In genomic region chr2:126656311-126657145, GRCh38 we compare ENCODE assay signal across 8 cellular contexts. TPM values are rescaled to one million over a fixed set of nuclear protein-coding genes. Genes with fewer than 3 reads are reported as not detected.
DNase-seq lines count a peak whose midpoint lies in the region; ATAC-seq, FAIRE-seq and TF ChIP-seq lines count a peak whose summit lies in the region.

No MANE protein-coding gene starts in this region.

- no peaks in the 10 kb centered on the region for H4K20me1 ChIP-seq in endothelial cell of umbilical vein (replicated peaks; ENCODE audit: control insufficient read depth, extremely low read depth, insufficient read depth, low read length)

- H3K36me3 ChIP-seq in endothelial cell of umbilical vein (ENCODE audit: control insufficient read depth in 2 of 2, extremely low read depth in 1 of 2, insufficient read depth in 2 of 2, low read length in 2 of 2): no peaks in the 10 kb centered on the region

- no peaks in the 10 kb centered on the region for H3K79me2 ChIP-seq in endothelial cell of umbilical vein (ENCODE audit: control insufficient read depth, insufficient read depth, low read length)

- H3K27me3 ChIP-seq in endothelial cell of umbilical vein (ENCODE audit: control insufficient read depth in 2 of 2, insufficient read depth in 2 of 2, low read length in 2 of 2): no peaks in the 10 kb centered on the region

- H3K27ac ChIP-seq in endothelial cell of umbilical vein (ENCODE audit: insufficient read depth, low read depth, low read length): peak overlapping the region; percentile 23

- H3K9ac ChIP-seq in endothelial cell of umbilical vein (replicated peaks; ENCODE audit: extremely low read depth, insufficient read depth, low read length): peak overlapping the region; percentile 12

- no peaks in the 10 kb centered on the region for H3K9me3 ChIP-seq in endothelial cell of umbilical vein (replicated peaks; ENCODE audit: control insufficient read depth, insufficient read depth, low read length)

- no peak for TF ChIP-seq POLR2A in endothelial cell of umbilical vein (IDR thresholded peaks at IDR 0.05; ENCODE audit: low read depth, low read length)

- peak overlapping the region; percentile 85 for H3K4me3 Mint-ChIP-seq in activated CD4-positive, alpha-beta memory T cell treated with anti-CD3 and anti-CD28 coated beads, Interleukin-2, amount 10 ng/mL, durations not matched to agents 7 days and 5 days
- H3K4me3 Mint-ChIP-seq in type B pancreatic cell: peak overlapping the region; percentile 90

- H3K4me3 ChIP-seq in endothelial cell of umbilical vein (replicated peaks in 1 of 3; ENCODE audit: insufficient read depth in 1 of 3, low read depth in 1 of 3, low read length in 3 of 3): peak overlapping the region in 2 of 3 experiments; percentile 19 to 29

- TF ChIP-seq CTCF in endothelial cell of umbilical vein (IDR thresholded peaks at IDR 0.05; ENCODE audit: extremely low read depth in 1 of 2, insufficient read depth in 1 of 2, low read depth in 1 of 2, low read length in 2 of 2) (no peak), type B pancreatic cell (conservative IDR thresholded peaks at IDR 0.05) (no peak)

- peak overlapping the region; percentile 27 for H3K4me2 ChIP-seq in endothelial cell of umbilical vein (ENCODE audit: insufficient read depth, low read length)

- H3K9me1 ChIP-seq in endothelial cell of umbilical vein (replicated peaks; ENCODE audit: control insufficient read depth, extremely low read depth, insufficient read depth, low read length): no peaks in the 10 kb centered on the region

- no peak for FAIRE-seq in endothelial cell of umbilical vein (lab: Jason Lieb, UNC)

- peak overlapping the region; percentile 93 for H3K27ac Mint-ChIP-seq in activated CD4-positive, alpha-beta memory T cell treated with anti-CD3 and anti-CD28 coated beads, Interleukin-2, amount 10 ng/mL, durations not matched to agents 7 days and 5 days
- peak overlapping the region; percentile 79 for H3K27ac Mint-ChIP-seq in type B pancreatic cell

- CTCF ChIA-PET in activated CD4-positive, alpha-beta memory T cell treated with anti-CD3 and anti-CD28 coated beads, Interleukin-2, amount 10 ng/mL, durations not matched to agents 7 days and 5 days (lab: Charles Lee): interaction anchor here (3.4 kb wide), 1 partner anchor 120 kb away, joined by 17 read pairs; no protein-coding TSS in a partner anchor
- CTCF ChIA-PET in endothelial cell of umbilical vein (lab: Charles Lee): interaction anchor here (1.2 kb wide), 1 partner anchor 120 kb away, joined by 4 read pairs; no protein-coding TSS in a partner anchor

- ATAC-seq in GM19438 (IDR thresholded peaks at IDR 0.05; ENCODE audit: low read depth, unreplicated experiment) (peak; percentile 23), HG03457 (IDR thresholded peaks at IDR 0.05; ENCODE audit: unreplicated experiment) (peak; percentile 14)

- no peaks in the 10 kb centered on the region for H3K27me3 Mint-ChIP-seq in activated CD4-positive, alpha-beta memory T cell treated with anti-CD3 and anti-CD28 coated beads, Interleukin-2, amount 10 ng/mL, durations not matched to agents 7 days and 5 days
- H3K27me3 Mint-ChIP-seq in type B pancreatic cell: peaks cover 9% of the 10 kb centered on the region

- intact Hi-C loops in endothelial cell of umbilical vein (cut with micrococcal nuclease): loop anchor here (5.0 kb wide), 2 partner anchors 121 to 406 kb away; no protein-coding TSS in a partner anchor

- POLR2A ChIA-PET in activated CD4-positive, alpha-beta memory T cell treated with anti-CD3 and anti-CD28 coated beads, Interleukin-2, amount 10 ng/mL, durations not matched to agents 7 days and 5 days (lab: Charles Lee): interaction anchor here (0.9 to 2.7 kb wide), 8 partner anchors 13 to 425 kb away, joined by 3 to 12 read pairs (median 4); no protein-coding TSS in a partner anchor
- POLR2A ChIA-PET in endothelial cell of umbilical vein (lab: Charles Lee): no interaction called here

- H3K4me1 Mint-ChIP-seq in activated CD4-positive, alpha-beta memory T cell treated with anti-CD3 and anti-CD28 coated beads, Interleukin-2, amount 10 ng/mL, durations not matched to agents 7 days and 5 days: peaks cover 48% of the 10 kb centered on the region
- H3K4me1 Mint-ChIP-seq in type B pancreatic cell (ENCODE audit: unreplicated experiment): peaks cover 46% of the 10 kb centered on the region

- H3K36me3 Mint-ChIP-seq in activated CD4-positive, alpha-beta memory T cell treated with anti-CD3 and anti-CD28 coated beads, Interleukin-2, amount 10 ng/mL, durations not matched to agents 7 days and 5 days (ENCODE audit: low read depth): peaks cover 33% of the 10 kb centered on the region
- H3K36me3 Mint-ChIP-seq in type B pancreatic cell: peaks cover 4% of the 10 kb centered on the region

- H2AFZ ChIP-seq in endothelial cell of umbilical vein (ENCODE audit: low read depth, low read length): no peak overlapping the region

- dilution Hi-C loops in endothelial cell of umbilical vein (cut with MboI; ENCODE audit: extremely low pct_ligation_motif_present, low sequenced_read_pairs): no loop called here

- H3K9me3 Mint-ChIP-seq in activated CD4-positive, alpha-beta memory T cell treated with anti-CD3 and anti-CD28 coated beads, Interleukin-2, amount 10 ng/mL, durations not matched to agents 7 days and 5 days: no peaks in the 10 kb centered on the region
- H3K9me3 Mint-ChIP-seq in type B pancreatic cell: no peaks in the 10 kb centered on the region

- peaks cover 28% of the 10 kb centered on the region for H3K4me1 ChIP-seq in endothelial cell of umbilical vein (ENCODE audit: control insufficient read depth, extremely low read depth, insufficient read depth, low read length)

- BruUV-seq in endothelial cell of umbilical vein (replicated peaks; lab: Mats Ljungman, UMichigan): no TSS peak

- DNase-seq in AG08396 (ENCODE audit: low spot score) (peak; percentile 73), endothelial cell of umbilical vein (ENCODE audit: low read depth, low spot score) (no peak), myocyte (ENCODE audit: low read depth) (peak; percentile 58), type B pancreatic cell (ENCODE audit: extremely low spot score, unreplicated experiment) (no peak), OCI-M2 (lab: John Stamatoyannopoulos, UW; ENCODE audit: unreplicated experiment) (no peak)
- DNase-seq in activated CD4-positive, alpha-beta memory T cell treated with anti-CD3 and anti-CD28 coated beads, Interleukin-2, amount 10 ng/mL, durations not matched to agents 7 days and 5 days: peak; percentile 55

TF ChIP-seq in endothelial cell of umbilical vein, 7 proteins besides CTCF, POLR2A, EP300 and RAD21:
- no peak for TF ChIP-seq JUN (IDR thresholded peaks at IDR 0.05; ENCODE audit: borderline replicate concordance, insufficient read depth, insufficient read length, low read depth)
- no peak for TF ChIP-seq EZH2 (IDR thresholded peaks at IDR 0.05; ENCODE audit: borderline replicate concordance, low read depth, low read length, severe bottlenecking)
- no peak for TF ChIP-seq FOS (IDR thresholded peaks at IDR 0.05; ENCODE audit: borderline replicate concordance, insufficient read depth, low read length)
- no peak for TF ChIP-seq MAX (IDR thresholded peaks at IDR 0.05; ENCODE audit: insufficient read depth, insufficient read length)
- TF ChIP-seq GATA2 (IDR thresholded peaks at IDR 0.05; ENCODE audit: insufficient read depth, insufficient read length, low read depth, low read length): no peak
- TF ChIP-seq POLR2AphosphoS5 (IDR thresholded peaks at IDR 0.05; ENCODE audit: insufficient read depth, low read depth, low read length): no peak
- no peak for TF ChIP-seq MYC (IDR thresholded peaks at IDR 0.05; ENCODE audit: low read depth, low read length)
TF ChIP-seq in endothelial cell of umbilical vein: peak in this region for 0.

RNA-seq across cellular contexts. Expression of gene GYPC, which starts 0.6 kb away (rescaled TPM):
- 100 to 1,000 TPM; 133 TPM for total RNA-seq in activated CD4-positive, alpha-beta memory T cell treated with anti-CD3 and anti-CD28 coated beads, Interleukin-2, amount 10 ng/mL, durations not matched to agents 7 days and 5 days
- total RNA-seq in endothelial cell of umbilical vein: 7.5 and 13.3 TPM in 2 replicates
- 3.5 and 4.3 TPM in 2 replicates for polyA plus RNA-seq in endothelial cell of umbilical vein
- polyA plus RNA-seq in endothelial cell of umbilical vein (2011; cell fraction: cytosol; rRNA removed): 4.6 and 5.8 TPM in 2 replicates
- polyA plus RNA-seq in endothelial cell of umbilical vein (2011; cell fraction: nucleus; rRNA removed): 1.8 and 2.2 TPM in 2 replicates
- polyA plus RNA-seq in endothelial cell of umbilical vein (2012): 0.67 and 2.2 TPM in 2 replicates
- polyA minus RNA-seq in endothelial cell of umbilical vein: 5.9 and 15.3 TPM in 2 replicates
- polyA minus RNA-seq in endothelial cell of umbilical vein (2011; cell fraction: cytosol; rRNA and poly(A)+ RNA removed): not detected
- polyA minus RNA-seq in endothelial cell of umbilical vein (2011; cell fraction: nucleus; rRNA and poly(A)+ RNA removed): 0.67 TPM in 1 of 2 replicates, not detected in the other
- total RNA-seq in myocyte: 13.7 and 14.4 TPM in 2 replicates
- polyA plus RNA-seq in myocyte (2012): 50.7 TPM
- 13.3 and 45.5 TPM in 2 replicates for total RNA-seq in type B pancreatic cell (ENCODE audit: low replicate concordance)

Comparison
In these comparisons a context has a peak if more than half of its experiments do, and no peak if none do; other contexts are left out.
1. DNase-seq: peak in AG08396 (single experiment), activated CD4-positive, alpha-beta memory T cell treated with anti-CD3 and anti-CD28 coated beads, Interleukin-2, amount 10 ng/mL, durations not matched to agents 7 days and 5 days (single experiment) and myocyte (single experiment); none in endothelial cell of umbilical vein (single experiment), type B pancreatic cell (single experiment) and OCI-M2 (single experiment).